ENCODE assay signal across 8 cellular contexts in the genomic region with DNA sequence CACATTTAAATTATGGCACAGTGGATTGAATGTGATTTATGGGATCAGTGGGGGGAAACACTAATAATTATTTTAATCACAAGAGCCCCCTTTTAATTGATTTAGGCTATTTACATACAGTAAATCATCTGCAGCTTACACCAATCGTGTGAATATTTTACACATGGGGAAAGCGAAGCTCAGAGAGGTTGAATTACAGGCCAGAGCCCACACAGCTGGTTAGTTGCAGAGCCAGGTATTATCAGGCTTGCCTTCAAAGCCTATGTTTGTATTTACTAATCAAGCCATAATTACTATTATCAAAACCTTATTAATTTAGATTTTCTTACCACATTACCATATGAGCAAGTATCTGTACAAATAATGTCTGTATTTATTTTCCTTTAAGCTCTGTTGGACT. TPM values are rescaled to one million over a fixed set of nuclear protein-coding genes. Genes with fewer than 3 reads are reported as not detected.
DNase-seq lines count a peak whose midpoint lies in the region; ATAC-seq, FAIRE-seq and TF ChIP-seq lines count a peak whose summit lies in the region.

No MANE protein-coding gene starts in this region.

- TF ChIP-seq CTCF in cardiac muscle cell (IDR thresholded peaks at IDR 0.05; ENCODE audit: low read depth, low read length) (no peak), ascending aorta (IDR thresholded peaks at IDR 0.05) (no peak), lung (IDR thresholded peaks at IDR 0.05; ENCODE audit: control extremely low read depth, extremely low read depth) (no peak), upper lobe of right lung (IDR thresholded peaks at IDR 0.05) (no peak)

- FAIRE-seq in GM12891 (lab: Jason Lieb, UNC): no peak

- intact Hi-C loops in cardiac septum (cut with DNase I): no loop called here
- intact Hi-C loops in ascending aorta (cut with DNase I): loop anchor here (5.0 to 10.0 kb wide), 6 partner anchors 52 to 1716 kb away; a partner anchor contains a TSS
- intact Hi-C loops in upper lobe of right lung (cut with DNase I): no loop called here

- H3K9me3 ChIP-seq in cardiac muscle cell (ENCODE audit: low read depth): no peaks in the 10 kb centered on the region
- H3K9me3 ChIP-seq in ascending aorta: no peaks in the 10 kb centered on the region
- H3K9me3 ChIP-seq in lung (ENCODE audit: control insufficient read depth in 2 of 2, insufficient read depth in 1 of 2, low read length in 1 of 2): no peaks in the 10 kb centered on the region
- H3K9me3 ChIP-seq in upper lobe of right lung: no peaks in the 10 kb centered on the region

- H3K4me3 ChIP-seq in cardiac muscle cell (peak overlapping the region; percentile 51), ascending aorta (peak overlapping the region; percentile 84 to 99), lung (peak overlapping the region; percentile 51), upper lobe of right lung (peak overlapping the region; percentile 82)

- peak overlapping the region; percentile 80 for H3K27ac ChIP-seq in cardiac muscle cell
- H3K27ac ChIP-seq in ascending aorta: peak overlapping the region; percentile 97 to 99
- H3K27ac ChIP-seq in lung (ENCODE audit: low read depth in 1 of 2, low read length in 1 of 2): peak overlapping the region in 1 of 2 donors; percentile 86
- H3K27ac ChIP-seq in upper lobe of right lung: peak overlapping the region; percentile 96

- no peak for ATAC-seq in lung (ENCODE audit: insufficient read depth, low FRiP score)
- no peak for ATAC-seq in upper lobe of right lung

- H3K4me1 ChIP-seq in cardiac muscle cell (ENCODE audit: low read depth) (peaks cover 29% of the 10 kb centered on the region), ascending aorta (peaks cover 3 to 23% of the 10 kb centered on the region in 2 donors), lung (ENCODE audit: control insufficient read depth in 2 of 2, insufficient read depth in 2 of 2, low read length in 2 of 2) (peaks cover 0 to 7% of the 10 kb centered on the region in 2 donors), upper lobe of right lung (peaks cover 19% of the 10 kb centered on the region)

- WGBS in lung, 2 donors: 32 to 37% methylated on average over 2 of the region's 2 CpGs

- H3K27me3 ChIP-seq in cardiac muscle cell (no peaks in the 10 kb centered on the region), ascending aorta (no peaks in the 10 kb centered on the region), lung (ENCODE audit: control insufficient read depth, insufficient read depth) (no peaks in the 10 kb centered on the region), upper lobe of right lung (no peaks in the 10 kb centered on the region)

- TF ChIP-seq POLR2A in GM12891 (IDR thresholded peaks at IDR 0.05; ENCODE audit: low read depth, low read length): no peak

- H3K36me3 ChIP-seq in cardiac muscle cell: no peaks in the 10 kb centered on the region
- no peaks in the 10 kb centered on the region for H3K36me3 ChIP-seq in ascending aorta
- H3K36me3 ChIP-seq in lung (ENCODE audit: control insufficient read depth in 2 of 2, insufficient read depth in 2 of 2, low read length in 2 of 2): peaks cover 0 to 3% of the 10 kb centered on the region in 2 donors
- H3K36me3 ChIP-seq in upper lobe of right lung: no peaks in the 10 kb centered on the region

- DNase-seq in cardiac muscle cell (ENCODE audit: low read depth in 1 of 2, low spot score in 1 of 2) (no peak), cardiac septum (ENCODE audit: low spot score) (no peak), ascending aorta (ENCODE audit: low spot score in 2 of 2) (no peak), lung (ENCODE audit: low spot score) (no peak), upper lobe of right lung (no peak), GM12891 (ENCODE audit: insufficient read length, low spot score) (no peak), cerebellum (ENCODE audit: low spot score) (no peak), HK-2 (ENCODE audit: unreplicated experiment) (no peak)

TF ChIP-seq in GM12891, 5 proteins besides CTCF, POLR2A, EP300 and RAD21:
- TF ChIP-seq TAF1 (IDR thresholded peaks at IDR 0.05; ENCODE audit: low read depth, low read length): no peak
- no peak for TF ChIP-seq POLR2AphosphoS5 (IDR thresholded peaks at IDR 0.05; ENCODE audit: low read depth, low read length)
- no peak for TF ChIP-seq SPI1 (IDR thresholded peaks at IDR 0.05; ENCODE audit: low read depth, low read length)
- TF ChIP-seq PAX5 (IDR thresholded peaks at IDR 0.05; ENCODE audit: insufficient read depth, low read length, severe bottlenecking): no peak
- TF ChIP-seq POU2F2 (IDR thresholded peaks at IDR 0.05; ENCODE audit: low read depth, low read length): no peak

RNA-seq across cellular contexts. Expression of a gene that starts 0.7 kb away (rescaled TPM):
- total RNA-seq in cardiac muscle cell (23.3 and 23.8 TPM in 2 replicates), cardiac septum (30.0 TPM), ascending aorta (97.1 TPM), lung (10 to 100 TPM; 67.3 to 96.7 TPM), upper lobe of right lung (71.9 TPM), cerebellum (34.9 TPM)
- polyA plus RNA-seq in cardiac muscle cell (38.5 and 58.6 TPM in 2 replicates), lung (10 to 100 TPM; 25.4 to 29.1 TPM)
- polyA plus RNA-seq in GM12891 (2012; ENCODE audit: low read depth, missing spikeins): 12.8 TPM

RNA-seq across cellular contexts. Expression of a gene that starts 1.5 kb away (rescaled TPM):
- total RNA-seq in cardiac muscle cell (36.7 and 76.9 TPM in 2 replicates), cardiac septum (83.1 TPM), ascending aorta (30.9 TPM), lung (100 to 1,000 TPM in 1 of 2 donors, 10 to 100 TPM in 1; 87.1 to 113 TPM), upper lobe of right lung (86.5 TPM), cerebellum (360 TPM)
- polyA plus RNA-seq in cardiac muscle cell (45.9 and 50.2 TPM in 2 replicates), lung (10 to 100 TPM; 24.2 to 24.5 TPM)
- polyA plus RNA-seq in GM12891 (2012; ENCODE audit: low read depth, missing spikeins): 14.7 TPM
